In genomic region chr4:26065833-26066232, GRCh38 we compare ENCODE assay signal across 18 cellular contexts.
"Had no signal": no experiment of that assay in that cellular context is flagged by ENCODE, and none has a peak within 500 bp of the region (broad histone marks: within the 10 kb centered on the region; RNA-seq: fewer than 3 reads in every experiment).

No MANE protein-coding gene starts in this region.

- H3K36me3 Mint-ChIP-seq: brain, type B pancreatic cell had no signal

- H3K4me3 Mint-ChIP-seq: activated naive CD8-positive, alpha-beta T cell treated with anti-CD3 and anti-CD28 coated beads, Interleukin-2, amount 10 ng/mL, durations not matched to agents 7 days and 5 days; activated T-helper 1 cell treated with anti-CD3 and anti-CD28 coated beads, Interleukin-12 subunit alpha, Interleukin-12 subunit beta, Interleukin-2, Interleukin-4 antibody, amounts not matched to agents 30 ng/mL and 10 ng/mL and 1 ng/mL, durations not matched to agents 14 hours and 24 hours and 36 hours; brain; neural crest cell; type B pancreatic cell had no signal

- H3K27ac Mint-ChIP-seq: activated naive CD8-positive, alpha-beta T cell treated with anti-CD3 and anti-CD28 coated beads, Interleukin-2, amount 10 ng/mL, durations not matched to agents 7 days and 5 days; activated T-helper 1 cell treated with anti-CD3 and anti-CD28 coated beads, Interleukin-12 subunit alpha, Interleukin-12 subunit beta, Interleukin-2, Interleukin-4 antibody, amounts not matched to agents 30 ng/mL and 10 ng/mL and 1 ng/mL, durations not matched to agents 14 hours and 24 hours and 36 hours; type B pancreatic cell had no signal

- ATAC-seq: gastrocnemius medialis, left lung, right cardiac atrium had no signal

- H3K9me3 Mint-ChIP-seq: activated naive CD8-positive, alpha-beta T cell treated with anti-CD3 and anti-CD28 coated beads, Interleukin-2, amount 10 ng/mL, durations not matched to agents 7 days and 5 days; activated T-helper 1 cell treated with anti-CD3 and anti-CD28 coated beads, Interleukin-12 subunit alpha, Interleukin-12 subunit beta, Interleukin-2, Interleukin-4 antibody, amounts not matched to agents 30 ng/mL and 10 ng/mL and 1 ng/mL, durations not matched to agents 14 hours and 24 hours and 36 hours; type B pancreatic cell had no signal

- H3K4me3 ChIP-seq: dorsolateral prefrontal cortex, gastrocnemius medialis, left lung, prostate gland, skin epidermis, testis had no signal

- DNase-seq: activated CD4-positive, alpha-beta T cell treated with anti-CD3 and anti-CD28 coated beads, Interleukin-2, amount 50 U/mL, for 48 hours; activated naive CD8-positive, alpha-beta T cell treated with anti-CD3 and anti-CD28 coated beads, Interleukin-2, amount 10 ng/mL, durations not matched to agents 7 days and 5 days; anterior cingulate cortex; caudate nucleus; dorsolateral prefrontal cortex; gastrocnemius medialis; head of caudate nucleus; kidney; left lung; right cardiac atrium; stimulated activated CD4-positive, alpha-beta T cell treated with anti-CD3 and anti-CD28 coated beads, Interleukin-2, amount 100 ng/mL, for 48 hours; testis had no signal
